17 cellular contexts compared by ENCODE assay signal in the genomic region with DNA sequence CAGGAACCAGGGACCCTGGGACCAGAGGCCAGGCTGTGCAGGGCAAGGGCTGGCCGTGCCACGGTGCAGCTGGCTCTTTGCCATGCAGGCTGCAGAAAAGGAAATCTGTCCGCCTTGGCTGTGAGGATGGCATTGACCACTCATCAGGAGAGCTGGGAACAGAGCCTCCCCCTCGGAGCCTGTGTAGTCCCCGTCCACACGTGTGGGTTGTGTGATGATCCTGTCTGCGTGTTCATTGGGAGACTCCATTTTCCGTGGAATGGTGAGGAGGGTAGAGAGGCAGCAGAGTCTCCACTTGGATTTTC. TPM values are rescaled to one million over a fixed set of nuclear protein-coding genes. Genes with fewer than 3 reads are reported as not detected.
DNase-seq lines count a peak whose midpoint lies in the region; ATAC-seq and TF ChIP-seq lines count a peak whose summit lies in the region.
"Had no signal": no experiment of that assay in that cellular context is flagged by ENCODE, and none has a peak within 500 bp of the region (broad histone marks: within the 10 kb centered on the region; RNA-seq: fewer than 3 reads in every experiment).

No MANE protein-coding gene starts in this region.

- WGBS in HUES64: 47% methylated on average over 8 of the region's 8 CpGs

- intact Hi-C loops in left lung (cut with DNase I): no loop called here

- no peaks in the 10 kb centered on the region for H3K9me3 ChIP-seq in BLaER1
- no peaks in the 10 kb centered on the region for H3K9me3 ChIP-seq in HUES64 (ENCODE audit: insufficient read depth, low read depth, low read length)
- H3K9me3 ChIP-seq in left lung: no peaks in the 10 kb centered on the region
- H3K9me3 ChIP-seq: mucosa of descending colon, SJSA1 had no signal

- H3K27me3 ChIP-seq in BLaER1 (no peaks in the 10 kb centered on the region), HUES64 (ENCODE audit: insufficient read depth, low read length) (no peaks in the 10 kb centered on the region), left lung (no peaks in the 10 kb centered on the region)
- H3K27me3 ChIP-seq: SJSA1 had no signal

- no peak overlapping the region for H3K27ac ChIP-seq in BLaER1
- H3K27ac ChIP-seq in HUES64 (ENCODE audit: low read depth, low read length): peak overlapping the region; percentile 87
- no peak overlapping the region for H3K27ac ChIP-seq in left lung
- H3K27ac ChIP-seq: SJSA1 had no signal

- H3K36me3 ChIP-seq in BLaER1 (peaks cover 62% of the 10 kb centered on the region), HUES64 (ENCODE audit: insufficient read depth, low read length) (no peaks in the 10 kb centered on the region), left lung (peaks cover 0 to 12% of the 10 kb centered on the region in 2 donors)

- peaks cover 24% of the 10 kb centered on the region for H3K36me3 Mint-ChIP-seq in effector memory CD8-positive, alpha-beta T cell (ENCODE audit: insufficient read depth)
- peaks cover 18% of the 10 kb centered on the region for H3K36me3 Mint-ChIP-seq in neural crest cell (ENCODE audit: low read depth)

- no peaks in the 10 kb centered on the region for H3K27me3 Mint-ChIP-seq in effector memory CD8-positive, alpha-beta T cell
- H3K27me3 Mint-ChIP-seq in neural crest cell (ENCODE audit: low read depth): no peaks in the 10 kb centered on the region
- H3K27me3 Mint-ChIP-seq: IgD-negative memory B cell; stimulated activated naive B cell treated with anti-CD40 and anti-IgM and Interleukin-4, amounts not matched to agents 10 μg/mL and 1 μg/mL and 100 μg/mL, for 72 hours had no signal

- no peak overlapping the region for H3K4me3 ChIP-seq in BLaER1
- peak overlapping the region; percentile 4; the same call in 1 of the 2 replicates for H3K4me3 ChIP-seq in HUES64 (ENCODE audit: low read length)
- no peak overlapping the region for H3K4me3 ChIP-seq in left lung
- H3K4me3 ChIP-seq: mucosa of descending colon, SJSA1 had no signal

- H3K9ac ChIP-seq in BLaER1: no peak overlapping the region
- peak overlapping the region; percentile 69 for H3K9ac ChIP-seq in HUES64 (ENCODE audit: low read depth, low read length)

- H3K27ac Mint-ChIP-seq in effector memory CD8-positive, alpha-beta T cell: peak overlapping the region; percentile 29 to 35
- H3K27ac Mint-ChIP-seq in neural crest cell (ENCODE audit: unreplicated experiment): peak overlapping the region; percentile 82
- H3K27ac Mint-ChIP-seq: activated naive CD4-positive, alpha-beta T cell treated with anti-CD3 and anti-CD28 coated beads for 36 hours; stimulated activated naive B cell treated with anti-CD40 and anti-IgM and Interleukin-4, amounts not matched to agents 10 μg/mL and 1 μg/mL and 100 μg/mL, for 72 hours had no signal

- H3K4me1 ChIP-seq in BLaER1 (peaks cover 68% of the 10 kb centered on the region), HUES64 (ENCODE audit: insufficient read depth, low read length) (peaks cover 71% of the 10 kb centered on the region), left lung (peaks cover 0 to 35% of the 10 kb centered on the region in 2 donors)

- TF ChIP-seq CTCF in neural crest cell (conservative IDR thresholded peaks at IDR 0.05) (no peak), left lung (IDR thresholded peaks at IDR 0.05) (no peak)

- H3K9me3 Mint-ChIP-seq in effector memory CD8-positive, alpha-beta T cell: no peaks in the 10 kb centered on the region
- no peaks in the 10 kb centered on the region for H3K9me3 Mint-ChIP-seq in neural crest cell
- H3K9me3 Mint-ChIP-seq: activated naive CD4-positive, alpha-beta T cell treated with anti-CD3 and anti-CD28 coated beads for 36 hours; CD8-positive, alpha-beta T cell; IgD-negative memory B cell; stimulated activated naive B cell treated with anti-CD40 and anti-IgM and Interleukin-4, amounts not matched to agents 10 μg/mL and 1 μg/mL and 100 μg/mL, for 72 hours had no signal

- H3K4me1 Mint-ChIP-seq in effector memory CD8-positive, alpha-beta T cell (ENCODE audit: low read depth in 2 of 2): peaks cover 29 to 32% of the 10 kb centered on the region in 2 donors
- H3K4me1 Mint-ChIP-seq in neural crest cell: peaks cover 65% of the 10 kb centered on the region

- H3K4me2 ChIP-seq in BLaER1: peak overlapping the region; percentile 53

- DNase-seq in effector memory CD8-positive, alpha-beta T cell: no peak
- DNase-seq in neural crest cell (ENCODE audit: low read depth, low spot score) (no peak), foreskin melanocyte (no peak), left lung (no peak), NCI-H2081 treated with DMSO at 0.1 percent for 48 hours (lab: John Stamatoyannopoulos, UW) (no peak)
- DNase-seq: activated naive CD4-positive, alpha-beta T cell treated with anti-CD3 and anti-CD28 coated beads for 36 hours; CD8-positive, alpha-beta T cell; central memory CD4-positive, alpha-beta T cell; mucosa of descending colon; stimulated activated CD4-positive, alpha-beta T cell treated with anti-CD3 and anti-CD28 coated beads, Interleukin-4, amount 100 ng/mL, for 24 hours; stimulated activated naive B cell treated with anti-CD40 and anti-IgM and Interleukin-4, amounts not matched to agents 10 μg/mL and 1 μg/mL and 100 μg/mL, for 72 hours had no signal

- no peak overlapping the region for H3K4me3 Mint-ChIP-seq in effector memory CD8-positive, alpha-beta T cell
- H3K4me3 Mint-ChIP-seq in neural crest cell: peak overlapping the region; percentile 15
- H3K4me3 Mint-ChIP-seq: activated naive CD4-positive, alpha-beta T cell treated with anti-CD3 and anti-CD28 coated beads for 36 hours; CD8-positive, alpha-beta T cell; stimulated activated naive B cell treated with anti-CD40 and anti-IgM and Interleukin-4, amounts not matched to agents 10 μg/mL and 1 μg/mL and 100 μg/mL, for 72 hours had no signal

- H4K20me1 ChIP-seq in BLaER1: peaks cover 100% of the 10 kb centered on the region

- no peak for ATAC-seq in effector memory CD8-positive, alpha-beta T cell (replicated peaks)
- ATAC-seq in left lung: no peak
- ATAC-seq in GM18868 (IDR thresholded peaks at IDR 0.05; ENCODE audit: unreplicated experiment): no peak
- ATAC-seq: CD8-positive, alpha-beta T cell; esophagus mucosa; mucosa of descending colon had no signal

RNA-seq across cellular contexts. Expression of gene EHMT1, which starts 47.7 kb away (rescaled TPM):
- 68.1 TPM for polyA plus RNA-seq in HUES64 (2013, experiment 1 of 2)
- 69.5 TPM for polyA plus RNA-seq in HUES64 (2013, experiment 2 of 2)
- total RNA-seq in neural crest cell (163 and 167 TPM in 2 replicates), left lung (10 to 100 TPM; 71.5 to 79.8 TPM)
